Comparison of ENCODE assay signal across 8 cellular contexts in the genomic region with DNA sequence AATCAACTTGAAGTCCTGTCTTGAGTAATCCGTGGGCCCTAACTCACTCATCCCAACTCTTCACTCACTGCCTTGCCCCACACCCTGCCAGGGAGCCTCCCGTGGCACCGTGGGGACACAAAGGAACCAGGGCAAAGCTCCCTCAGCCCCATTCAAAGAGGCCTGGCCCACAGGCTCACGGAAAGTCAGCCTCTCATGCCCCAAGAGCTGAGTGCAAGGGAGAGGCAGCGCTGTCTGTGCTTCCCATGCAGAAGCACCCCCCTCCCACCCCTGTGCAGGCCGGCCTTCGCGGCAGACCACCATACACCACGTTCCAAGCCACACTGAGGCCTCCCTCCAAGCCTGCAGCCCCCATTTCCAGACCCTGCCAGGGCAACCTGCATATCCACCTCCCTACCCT. TPM values are rescaled to one million over a fixed set of nuclear protein-coding genes. Genes with fewer than 3 reads are reported as not detected.
A peak's percentile ranks its signal among the peaks of the same experiment; 100 is the strongest.
DNase-seq lines count a peak whose midpoint lies in the region; ATAC-seq, FAIRE-seq and TF ChIP-seq lines count a peak whose summit lies in the region.
"Not testable (repeated sequence)": the region's sequence is repeated elsewhere in the genome, so short reads cannot be mapped to it uniquely, and the experiment has no call there.

No MANE protein-coding gene starts in this region.

- not testable (repeated sequence) for ATAC-seq in HCT116, PC-3, GM12878, right cardiac atrium, HepG2

- not testable (repeated sequence) for H3K4me2 ChIP-seq in HCT116 (ENCODE audit: low read length); PC-3 (ENCODE audit: low read length); GM12878 (ENCODE audit: control insufficient read depth, insufficient read depth); HepG2 (ENCODE audit: low read depth, low read length)
- H3K4me2 ChIP-seq in Loucy (ENCODE audit: low read depth, low read length, poor library complexity, severe bottlenecking), result peak overlapping the region; percentile 73

- not testable (repeated sequence) for H3K9me2 ChIP-seq in HCT116 (ENCODE audit: insufficient read depth); Loucy (replicated peaks; ENCODE audit: low read depth, low read length); PC-3 (replicated peaks; ENCODE audit: low read length)

- not testable (repeated sequence) for H3F3A ChIP-seq in Loucy (ENCODE audit: low read depth); PC-3 (ENCODE audit: low read length, unreplicated experiment)

- H3K9ac ChIP-seq in HCT116 (ENCODE audit: low read length); Loucy (ENCODE audit: low read depth, low read length, poor library complexity, severe bottlenecking); PC-3 (ENCODE audit: low read length); GM12878 (ENCODE audit: control insufficient read depth, insufficient read depth, low read length); HepG2 (ENCODE audit: insufficient read depth, low read depth, low read length): not testable (repeated sequence)

- not testable (repeated sequence) for TF ChIP-seq EP300 in GM12878 (IDR thresholded peaks at IDR 0.05; ENCODE audit: borderline replicate concordance in 1 of 2, control insufficient read depth in 1 of 2, low read depth in 2 of 2, low read length in 2 of 2); HepG2 (IDR thresholded peaks at IDR 0.05; ENCODE audit: low read depth in 2 of 2, low read length in 2 of 2); HepG2 (CRISPR knock-in tag; IDR thresholded peaks at IDR 0.05; ENCODE audit: borderline replicate concordance)

- POLR2A ChIA-PET in HCT116 (lab: Charles Lee); PC-3 (lab: Charles Lee; ENCODE audit: unreplicated experiment); GM12878 (lab: Charles Lee); HepG2 (lab: Yijun Ruan, JAX): not testable (repeated sequence)

- H3K79me2 ChIP-seq in HCT116 (ENCODE audit: insufficient read depth, low read length); Loucy (ENCODE audit: insufficient read depth, low read length); PC-3 (ENCODE audit: low read length); GM12878 (ENCODE audit: control insufficient read depth, insufficient read depth, low read length); HepG2 (ENCODE audit: insufficient read depth, low read length): not testable (repeated sequence)

- SMC1A ChIA-PET in GM12878 (lab: Charles Lee; ENCODE audit: uncharacterized antibody, unreplicated experiment), result not testable (repeated sequence)

- DNase-seq in HCT116 (ENCODE audit: low read depth, low spot score); PC-3; GM12878 (ENCODE audit: low read depth, low spot score); HepG2 (ENCODE audit: low spot score): not testable (repeated sequence)
- DNase-seq in right cardiac atrium (peak in 2 of 3 donors; percentile 10 to 24), posterior vena cava (ENCODE audit: low spot score) (peak; percentile 72), spleen (peak; percentile 56)

- RAD21 ChIA-PET in HCT116 (lab: Charles Lee; ENCODE audit: low non-redundant PET in 1 of 2, low total read pairs in 2 of 2, uncharacterized antibody in 2 of 2, unreplicated experiment in 2 of 2); GM12878 (lab: Charles Lee; ENCODE audit: unreplicated experiment): not testable (repeated sequence)

- intact Hi-C loops in HCT116 (cut with micrococcal nuclease); PC-3 (cut with micrococcal nuclease); GM12878 (cut with micrococcal nuclease; ENCODE audit: unreplicated experiment); right cardiac atrium (cut with DNase I); HepG2 (cut with micrococcal nuclease; ENCODE audit: unreplicated experiment); posterior vena cava (cut with DNase I); spleen (cut with DNase I; ENCODE audit: low total_unique reads): not testable (repeated sequence)

- not testable (repeated sequence) for FAIRE-seq in GM12878 (lab: Jason Lieb, UNC); HepG2 (lab: Jason Lieb, UNC)

- BruUV-seq in HCT116 (replicated peaks; lab: Mats Ljungman, UMichigan) (TSS peak; percentile 23), PC-3 (replicated peaks; lab: Mats Ljungman, UMichigan) (TSS peak; percentile 5), GM12878 (replicated peaks; lab: Mats Ljungman, UMichigan) (TSS peak; percentile 61), HepG2 (replicated peaks; lab: Mats Ljungman, UMichigan) (TSS peak; percentile 74)

- H3K36me3 ChIP-seq in HCT116 (ENCODE audit: control insufficient read depth in 1 of 2, insufficient read depth in 2 of 2, low read length in 2 of 2); Loucy (ENCODE audit: insufficient read depth, low read length); PC-3 (ENCODE audit: low read depth, low read length); GM12878 (ENCODE audit: control insufficient read depth in 2 of 2, insufficient read depth in 2 of 2, low read length in 1 of 2); HepG2 (replicated peaks in 1 of 2; ENCODE audit: control insufficient read depth in 1 of 2, insufficient read depth in 2 of 2, low read length in 2 of 2); spleen: not testable (repeated sequence)

- H4K20me1 ChIP-seq in HCT116 (ENCODE audit: insufficient read depth); Loucy (ENCODE audit: insufficient read depth, low read length, poor library complexity, severe bottlenecking); PC-3 (ENCODE audit: low read length); GM12878 (ENCODE audit: control insufficient read depth, insufficient read depth); HepG2 (ENCODE audit: insufficient read depth, low read length): not testable (repeated sequence)

- not testable (repeated sequence) for H3K4me3 ChIP-seq in HCT116 (replicated peaks in 1 of 2; ENCODE audit: low read depth in 1 of 2, low read length in 2 of 2); PC-3 (ENCODE audit: low read length); GM12878; right cardiac atrium (ENCODE audit: low read length); HepG2 (replicated peaks in 1 of 3; ENCODE audit: insufficient read depth in 1 of 3, low read depth in 2 of 3, low read length in 3 of 3); spleen
- H3K4me3 ChIP-seq in Loucy (ENCODE audit: low read length, poor library complexity, severe bottlenecking), result peak overlapping the region; percentile 48

- TF ChIP-seq RAD21 in HCT116 (IDR thresholded peaks at IDR 0.05; ENCODE audit: low read depth); GM12878 (IDR thresholded peaks at IDR 0.05; ENCODE audit: insufficient read depth, low read depth, low read length); HepG2 (CRISPR knock-in tag; IDR thresholded peaks at IDR 0.05): not testable (repeated sequence)

- not testable (repeated sequence) for H3K9me3 ChIP-seq in HCT116 (ENCODE audit: control insufficient read depth in 1 of 2, insufficient read depth in 1 of 2, low read depth in 1 of 2, low read length in 2 of 2); Loucy (ENCODE audit: insufficient read depth, low read depth, low read length); PC-3 (ENCODE audit: low read length); GM12878 (replicated peaks; ENCODE audit: control insufficient read depth, insufficient read depth, low read length); right cardiac atrium (ENCODE audit: control insufficient read depth, low read length); HepG2 (ENCODE audit: low read length); spleen

- not testable (repeated sequence) for H3K27me3 ChIP-seq in HCT116 (ENCODE audit: insufficient read depth, low read length); Loucy (ENCODE audit: insufficient read depth, low read length, poor library complexity, severe bottlenecking); PC-3 (ENCODE audit: low read length); GM12878 (replicated peaks in 1 of 2; ENCODE audit: control insufficient read depth in 2 of 2, insufficient read depth in 2 of 2, low read length in 1 of 2); right cardiac atrium (ENCODE audit: control insufficient read depth, insufficient read depth); HepG2 (ENCODE audit: control insufficient read depth in 1 of 2, insufficient read depth in 2 of 2, low read length in 2 of 2); spleen (replicated peaks in 1 of 7)

- H3K27ac ChIP-seq in HCT116 (ENCODE audit: low read depth, low read length); PC-3 (ENCODE audit: low read length); GM12878 (ENCODE audit: control insufficient read depth, insufficient read depth); right cardiac atrium (ENCODE audit: low read length); HepG2 (ENCODE audit: extremely low read length, insufficient read depth, low read length): not testable (repeated sequence)
- H3K27ac ChIP-seq in spleen, result peak overlapping the region in 1 of 8 donors; percentile 57

- TF ChIP-seq CTCF in HCT116 (IDR thresholded peaks at IDR 0.05 in 2 of 3, conservative IDR thresholded peaks at IDR 0.05 in 1 of 3; ENCODE audit: borderline replicate concordance in 1 of 3, insufficient read depth in 1 of 3, low read depth in 2 of 3, low read length in 2 of 3); Loucy (conservative IDR thresholded peaks at IDR 0.05; ENCODE audit: low read length); PC-3 (conservative IDR thresholded peaks at IDR 0.05; ENCODE audit: low read depth, low read length); GM12878 (IDR thresholded peaks at IDR 0.05 in 2 of 3, conservative IDR thresholded peaks at IDR 0.05 in 1 of 3; ENCODE audit: control insufficient read depth in 2 of 3, extremely low read depth in 1 of 3, insufficient read depth in 1 of 3, low read depth in 3 of 3, low read length in 3 of 3); HepG2 (CRISPR knock-in tag; IDR thresholded peaks at IDR 0.05); spleen (IDR thresholded peaks at IDR 0.05 in 8 of 11, conservative IDR thresholded peaks at IDR 0.05 in 3 of 11): not testable (repeated sequence)

- not testable (repeated sequence) for H3K4me1 ChIP-seq in HCT116 (ENCODE audit: control insufficient read depth in 1 of 2, insufficient read depth in 2 of 2, low read length in 2 of 2); Loucy (ENCODE audit: insufficient read depth, low read length, poor library complexity, severe bottlenecking); PC-3 (ENCODE audit: insufficient read depth, low read length); GM12878 (ENCODE audit: control insufficient read depth, insufficient read depth, low read length); right cardiac atrium (ENCODE audit: control insufficient read depth, insufficient read depth, low read length); HepG2 (ENCODE audit: insufficient read depth, low read length); spleen

- CTCF ChIA-PET in HCT116 (lab: Charles Lee); PC-3 (lab: Charles Lee); GM12878 (lab: Yijun Ruan, JAX); HepG2 (lab: Yijun Ruan, JAX; ENCODE audit: low intra/inter-chr PET ratio, low total read pairs): not testable (repeated sequence)

- TF ChIP-seq POLR2A in HCT116 (IDR thresholded peaks at IDR 0.05; ENCODE audit: borderline replicate concordance, extremely low read depth, insufficient read depth, insufficient read length); GM12878 (IDR thresholded peaks at IDR 0.05; ENCODE audit: low read depth, low read length); HepG2 (IDR thresholded peaks at IDR 0.05; ENCODE audit: insufficient read depth in 1 of 2, low read depth in 2 of 2, low read length in 2 of 2); spleen (IDR thresholded peaks at IDR 0.05): not testable (repeated sequence)

- WGBS in GM12878 (ENCODE audit: insufficient coverage, insufficient replicate concordance, low lambda C conversion rate, missing lambda C conversion rate), result 91% methylated on average over 3 of the region's 9 CpGs
- WGBS in right cardiac atrium, result 97% methylated on average over 5 of the region's 9 CpGs
- WGBS in HepG2 (ENCODE audit: low lambda C conversion rate), result no CpG with 5 or more reads among the region's 9 CpGs
- 70 to 88% (median 80%) methylated on average over 2 to 3 of the region's 9 CpGs; no CpG with 5 or more reads in 2 of the 5 donors for WGBS in spleen, 5 donors

- H2AFZ ChIP-seq in HCT116 (ENCODE audit: low read depth, low read length, poor library complexity, severe bottlenecking); Loucy (ENCODE audit: low read length); PC-3 (ENCODE audit: low read length); GM12878 (ENCODE audit: control insufficient read depth, low read depth, low read length); HepG2 (ENCODE audit: low read length): not testable (repeated sequence)

- in situ Hi-C loops in GM12878 (cut with MboI); HepG2 (cut with HindIII; ENCODE audit: extremely low pct_ligation_motif_present, low pct_unique_long_range_greater_than_20kb): not testable (repeated sequence)

RNA-seq across cellular contexts. Expression of gene WASHC1, which starts 7.6 kb away (rescaled TPM):
- total RNA-seq in HCT116 (2021; ENCODE audit: unreplicated experiment), result 29.6 TPM
- 24.7 and 25.5 TPM in 2 replicates for polyA plus RNA-seq in HCT116 (2012)
- total RNA-seq in PC-3 (2014; rRNA removed), result 21.7 and 22.9 TPM in 2 replicates
- 4.0 and 5.1 TPM in 2 replicates for total RNA-seq in GM12878 (2013; cell fraction: nucleolus; rRNA removed)
- 9.4 and 9.8 TPM in 2 replicates for total RNA-seq in GM12878 (2014; rRNA removed)
- total RNA-seq in GM12878 (2014; rRNA removed; fragmentation: Illumina TruSeq; extraction: Trizol), result 4.3 and 4.9 TPM in 2 replicates
- total RNA-seq in GM12878 (2021), result 13.3 and 15.5 TPM in 2 replicates
- polyA plus RNA-seq in GM12878 (2011; ENCODE audit: low read depth), result 4.6 TPM
- polyA plus RNA-seq in GM12878 (2011; rRNA removed), result 4.3 and 11.8 TPM in 2 replicates
- 7.7 and 12.4 TPM in 2 replicates for polyA plus RNA-seq in GM12878 (2011; cell fraction: cytosol; rRNA removed)
- 91.9 and 97.3 TPM in 2 replicates for polyA plus RNA-seq in GM12878 (2011; cell fraction: nucleus; rRNA removed)
- 11.2 and 12.0 TPM in 2 replicates for polyA plus RNA-seq in GM12878 (2012)
- 0.62 and 3.0 TPM in 2 replicates for polyA plus RNA-seq in GM12878 (2014; fragmentation: Illumina TruSeq; extraction: Trizol)
- under 1 TPM; 0.19 to 0.71 TPM for polyA plus RNA-seq in GM12878 (2014; fragmentation: Nextera tagmentation; extraction: Ambion mirVana)
- 11.1 and 14.7 TPM in 2 replicates for polyA plus RNA-seq in GM12878 (2014; rRNA removed)
- polyA plus RNA-seq in GM12878 (2016; fragmentation: Nextera tagmentation; extraction: Ambion mirVana), result 1 to 10 TPM; 6.0 to 6.9 TPM
- 3.7 and 6.9 TPM in 2 replicates for polyA minus RNA-seq in GM12878 (2011; rRNA and poly(A)+ RNA removed)
- 1.6 and 2.8 TPM in 2 replicates for polyA minus RNA-seq in GM12878 (2011; cell fraction: cytosol; rRNA and poly(A)+ RNA removed)
- polyA minus RNA-seq in GM12878 (2011; cell fraction: nucleus; rRNA and poly(A)+ RNA removed), result 5.2 and 7.6 TPM in 2 replicates
- 10 to 100 TPM in 3 of 4 donors, 1 to 10 TPM in 1; 8.2 to 14.6 (median 12.1) TPM for total RNA-seq in right cardiac atrium
- 10.8 TPM for polyA plus RNA-seq in right cardiac atrium
- total RNA-seq in HepG2 (2016; rRNA removed; fragmentation: Illumina TruSeq; extraction: Trizol), result 6.9 and 10.9 TPM in 2 replicates
- total RNA-seq in HepG2 (2016; cell fraction: cytosol; rRNA removed; fragmentation: Illumina TruSeq; extraction: Trizol; ENCODE audit: low read depth), result 3.2 and 3.8 TPM in 2 replicates
- 7.3 and 10.6 TPM in 2 replicates for total RNA-seq in HepG2 (2016; cell fraction: insoluble cytoplasmic fraction; rRNA removed; fragmentation: Illumina TruSeq; extraction: Trizol)
- 4.5 TPM in 2 replicates for total RNA-seq in HepG2 (2016; cell fraction: membrane; rRNA removed; fragmentation: Illumina TruSeq; extraction: Trizol)
- 5.7 TPM in 2 replicates for total RNA-seq in HepG2 (2016; cell fraction: nucleus; rRNA removed; fragmentation: Illumina TruSeq; extraction: Trizol)
- 13.0 and 15.0 TPM in 2 replicates for polyA plus RNA-seq in HepG2 (2011; rRNA removed)
- 4.0 and 5.6 TPM in 2 replicates for polyA plus RNA-seq in HepG2 (2011; cell fraction: cytosol; rRNA removed)
- polyA plus RNA-seq in HepG2 (2011; cell fraction: nucleus; rRNA removed), result 28.7 and 31.9 TPM in 2 replicates
- 5.2 and 9.0 TPM in 2 replicates for polyA plus RNA-seq in HepG2 (2012)
- 2.9 TPM in 2 replicates for polyA plus RNA-seq in HepG2 (2016; cell fraction: cytosol; fragmentation: Illumina TruSeq; extraction: Trizol; ENCODE audit: low read depth)
- polyA plus RNA-seq in HepG2 (2016; cell fraction: insoluble cytoplasmic fraction; fragmentation: Illumina TruSeq; extraction: Trizol; ENCODE audit: low read depth), result 6.5 and 7.8 TPM in 2 replicates
- 3.9 and 4.2 TPM in 2 replicates for polyA plus RNA-seq in HepG2 (2016; cell fraction: membrane; fragmentation: Illumina TruSeq; extraction: Trizol; ENCODE audit: low read depth)
- 13.9 and 18.3 TPM in 2 replicates for polyA plus RNA-seq in HepG2 (2016; cell fraction: nucleus; fragmentation: Illumina TruSeq; extraction: Trizol; ENCODE audit: insufficient read depth, low read depth)
- 3.7 and 9.2 TPM in 2 replicates for polyA minus RNA-seq in HepG2 (2011; rRNA and poly(A)+ RNA removed; ENCODE audit: low replicate concordance)
- 2.3 and 2.9 TPM in 2 replicates for polyA minus RNA-seq in HepG2 (2011; cell fraction: cytosol; rRNA and poly(A)+ RNA removed)
- polyA minus RNA-seq in HepG2 (2011; cell fraction: nucleus; rRNA and poly(A)+ RNA removed), result 2.4 and 2.6 TPM in 2 replicates
- 10 to 100 TPM; 12.9 to 13.5 TPM for total RNA-seq in posterior vena cava
- 10 to 100 TPM in 3 of 7 donors, 1 to 10 TPM in 4; 1.9 to 32.7 (median 9.3) TPM for total RNA-seq in spleen
- polyA plus RNA-seq in spleen, result 10 to 100 TPM; 30.8 to 79.1 (median 47.7) TPM
